ENCODE assay signal across 29 cellular contexts in genomic region chrX:18996536-18996935, GRCh38.
"Had no signal": no experiment of that assay in that cellular context is flagged by ENCODE, and none has a peak within 500 bp of the region (broad histone marks: within the 10 kb centered on the region; RNA-seq: fewer than 3 reads in every experiment).

No MANE protein-coding gene starts in this region.

- H3K27ac Mint-ChIP-seq: activated B cell treated with CpG ODN at 0.5 μM for 24 hours; activated naive CD4-positive, alpha-beta T cell treated with anti-CD3 and anti-CD28 coated beads, Interleukin-2, amount 50 U/mL, for 72 hours; activated T-cell treated with anti-CD3 and anti-CD28 coated beads, Interleukin-2, amount 50 U/mL, for 72 hours; naive thymus-derived CD4-positive, alpha-beta T cell; stimulated activated memory B cell treated with anti-CD40 and anti-IgM and Interleukin-4, amounts not matched to agents 10 μg/mL and 1 μg/mL and 100 μg/mL, for 72 hours; stimulated activated naive CD8-positive, alpha-beta T cell treated with anti-CD3 and anti-CD28 coated beads, Interleukin-15, amount 100 ng/mL, for 72 hours had no signal

- ATAC-seq: activated naive CD4-positive, alpha-beta T cell treated with anti-CD3 and anti-CD28 coated beads, Interleukin-2, amount 50 U/mL, for 72 hours; activated T-cell treated with anti-CD3 and anti-CD28 coated beads, Interleukin-2, amount 50 U/mL, for 72 hours; gastroesophageal sphincter; left cardiac atrium; left ventricle myocardium superior; naive thymus-derived CD4-positive, alpha-beta T cell; psoas muscle; stimulated activated memory B cell treated with anti-CD40 and anti-IgM and Interleukin-4, amounts not matched to agents 10 μg/mL and 1 μg/mL and 100 μg/mL, for 72 hours; stimulated activated naive CD8-positive, alpha-beta T cell treated with anti-CD3 and anti-CD28 coated beads, Interleukin-15, amount 100 ng/mL, for 72 hours had no signal

- H2AFZ ChIP-seq: hepatocyte, parathyroid adenoma had no signal

- H3K4me2 ChIP-seq: hepatocyte, smooth muscle cell had no signal

- H3K4me3 ChIP-seq: breast epithelium, gastroesophageal sphincter, hepatocyte, psoas muscle, right atrium auricular region, smooth muscle cell had no signal

- FAIRE-seq: endometrium had no signal

- H3K4me1 ChIP-seq: breast epithelium, parathyroid adenoma, psoas muscle, right atrium auricular region had no signal

- H3K36me3 Mint-ChIP-seq: activated naive CD4-positive, alpha-beta T cell treated with anti-CD3 and anti-CD28 coated beads, Interleukin-2, amount 50 U/mL, for 72 hours; naive thymus-derived CD4-positive, alpha-beta T cell; stimulated activated memory B cell treated with anti-CD40 and anti-IgM and Interleukin-4, amounts not matched to agents 10 μg/mL and 1 μg/mL and 100 μg/mL, for 72 hours had no signal

- H3K79me2 ChIP-seq: hepatocyte, parathyroid adenoma had no signal

- H3K27ac ChIP-seq: breast epithelium, gastroesophageal sphincter, parathyroid adenoma, psoas muscle, right atrium auricular region had no signal

- H3K4me3 Mint-ChIP-seq: activated B cell treated with CpG ODN at 0.5 μM for 24 hours; activated T-cell treated with anti-CD3 and anti-CD28 coated beads, Interleukin-2, amount 50 U/mL, for 72 hours; naive thymus-derived CD4-positive, alpha-beta T cell; neural crest cell; stimulated activated memory B cell treated with anti-CD40 and anti-IgM and Interleukin-4, amounts not matched to agents 10 μg/mL and 1 μg/mL and 100 μg/mL, for 72 hours; stimulated activated naive CD8-positive, alpha-beta T cell treated with anti-CD3 and anti-CD28 coated beads, Interleukin-15, amount 100 ng/mL, for 72 hours had no signal

- H3K27me3 ChIP-seq: gastroesophageal sphincter, hepatocyte, right atrium auricular region had no signal

- H3K9me3 ChIP-seq: breast epithelium, gastroesophageal sphincter, psoas muscle, right atrium auricular region had no signal

- H3K9me3 Mint-ChIP-seq: activated B cell treated with CpG ODN at 0.5 μM for 24 hours; activated naive CD4-positive, alpha-beta T cell treated with anti-CD3 and anti-CD28 coated beads, Interleukin-2, amount 50 U/mL, for 72 hours; activated T-cell treated with anti-CD3 and anti-CD28 coated beads, Interleukin-2, amount 50 U/mL, for 72 hours; naive thymus-derived CD4-positive, alpha-beta T cell; neural crest cell; stimulated activated memory B cell treated with anti-CD40 and anti-IgM and Interleukin-4, amounts not matched to agents 10 μg/mL and 1 μg/mL and 100 μg/mL, for 72 hours; stimulated activated naive CD8-positive, alpha-beta T cell treated with anti-CD3 and anti-CD28 coated beads, Interleukin-15, amount 100 ng/mL, for 72 hours had no signal

- H3K9ac ChIP-seq: parathyroid adenoma had no signal

- H3K4me1 Mint-ChIP-seq: activated B cell treated with CpG ODN at 0.5 μM for 24 hours; naive thymus-derived CD4-positive, alpha-beta T cell; neural crest cell; stimulated activated memory B cell treated with anti-CD40 and anti-IgM and Interleukin-4, amounts not matched to agents 10 μg/mL and 1 μg/mL and 100 μg/mL, for 72 hours; stimulated activated naive CD8-positive, alpha-beta T cell treated with anti-CD3 and anti-CD28 coated beads, Interleukin-15, amount 100 ng/mL, for 72 hours had no signal

- H3K27me3 Mint-ChIP-seq: activated B cell treated with CpG ODN at 0.5 μM for 24 hours; naive thymus-derived CD4-positive, alpha-beta T cell; stimulated activated memory B cell treated with anti-CD40 and anti-IgM and Interleukin-4, amounts not matched to agents 10 μg/mL and 1 μg/mL and 100 μg/mL, for 72 hours; stimulated activated naive CD8-positive, alpha-beta T cell treated with anti-CD3 and anti-CD28 coated beads, Interleukin-15, amount 100 ng/mL, for 72 hours had no signal

- H3K36me3 ChIP-seq: breast epithelium, gastroesophageal sphincter, right atrium auricular region had no signal

- DNase-seq: activated B cell treated with CpG ODN at 0.5 μM for 24 hours; activated naive CD4-positive, alpha-beta T cell; activated T-cell treated with anti-CD3 and anti-CD28 coated beads for 4 hours; activated T-cell treated with anti-CD3 and anti-CD28 coated beads, Interleukin-2, amount 50 U/mL, for 72 hours; central memory CD4-positive, alpha-beta T cell; dermis blood vessel endothelial cell; effector CD4-positive, alpha-beta T cell; islet precursor cell; left cardiac atrium; left ventricle myocardium superior; midbrain; naive thymus-derived CD4-positive, alpha-beta T cell; psoas muscle; stimulated activated CD4-positive, alpha-beta T cell treated with anti-CD3 and anti-CD28 coated beads, Interleukin-1b, Interleukin-23, amount 100 ng/mL, for 48 hours; stimulated activated CD4-positive, alpha-beta T cell treated with anti-CD3 and anti-CD28 coated beads, Interleukin-4, amount 100 ng/mL, for 4 hours; stimulated activated CD8-positive, alpha-beta memory T cell treated with anti-CD3 and anti-CD28 coated beads, Interleukin-4, amount 100 ng/mL, for 48 hours; stimulated activated naive CD8-positive, alpha-beta T cell treated with anti-CD3 and anti-CD28 coated beads, Interleukin-15, amount 100 ng/mL, for 72 hours; substantia nigra; T-helper 2 cell had no signal
